ENCODE assay signal across 18 cellular contexts in genomic region chr10:69730251-69731156, GRCh38.
DNase-seq lines count a peak whose midpoint lies in the region; FAIRE-seq and TF ChIP-seq lines count a peak whose summit lies in the region.
"Had no signal": no experiment of that assay in that cellular context is flagged by ENCODE, and none has a peak within 500 bp of the region (broad histone marks: within the 10 kb centered on the region; RNA-seq: fewer than 3 reads in every experiment).

No MANE protein-coding gene starts in this region.

- intact Hi-C loops in sigmoid colon (cut with DNase I) = no loop called here
- intact Hi-C loops in kidney (cut with DNase I) = no loop called here

- H3K9me3 ChIP-seq in HEK293 (ENCODE audit: control insufficient read depth, insufficient read depth, low read depth, low read length) = no peaks in the 10 kb centered on the region
- H3K9me3 ChIP-seq in right atrium auricular region = no peaks in the 10 kb centered on the region
- no peaks in the 10 kb centered on the region for H3K9me3 ChIP-seq in sigmoid colon
- H3K9me3 ChIP-seq in kidney (ENCODE audit: control insufficient read depth in 1 of 2, low read length in 2 of 2) = no peaks in the 10 kb centered on the region
- H3K9me3 ChIP-seq: uterus had no signal

- H3K27me3 ChIP-seq in right atrium auricular region (no peaks in the 10 kb centered on the region), sigmoid colon (no peaks in the 10 kb centered on the region)
- H3K27me3 ChIP-seq: brain microvascular endothelial cell, uterus had no signal

- DNase-seq in coronary artery (ENCODE audit: low spot score) (peak; percentile 70), right atrium auricular region (ENCODE audit: low spot score) (no peak), sigmoid colon (peak; percentile 57), kidney (no peak), NCI-H345 (lab: John Stamatoyannopoulos, UW) (no peak), DMS 273 (lab: John Stamatoyannopoulos, UW; ENCODE audit: unreplicated experiment) (no peak), NCI-H2171 (lab: John Stamatoyannopoulos, UW) (no peak)
- DNase-seq: activated CD4-positive, alpha-beta T cell treated with anti-CD3 and anti-CD28 coated beads, Interleukin-2, amount 50 U/mL, for 1 hour; activated gamma-delta T cell; erythroblast; KG1; NCI-H524; stimulated activated CD4-positive, alpha-beta T cell treated with anti-CD3 and anti-CD28 coated beads, Interleukin-2, amount 100 ng/mL, for 48 hours; uterus had no signal

- POLR2A ChIA-PET in HEK293 (lab: Yijun Ruan, JAX) = no interaction called here

- no peak for TF ChIP-seq POLR2A in sigmoid colon (IDR thresholded peaks at IDR 0.05)

- no peaks in the 10 kb centered on the region for H3K4me1 ChIP-seq in HEK293 (ENCODE audit: control insufficient read depth, insufficient read depth, low read length)
- peaks cover 0 to 84% of the 10 kb centered on the region in 2 donors for H3K4me1 ChIP-seq in right atrium auricular region
- H3K4me1 ChIP-seq in sigmoid colon = no peaks in the 10 kb centered on the region
- H3K4me1 ChIP-seq in kidney (ENCODE audit: control insufficient read depth in 1 of 2, insufficient read depth in 1 of 2, low read depth in 1 of 2, low read length in 2 of 2) = no peaks in the 10 kb centered on the region
- H3K4me1 ChIP-seq: uterus had no signal

- CTCF ChIA-PET in HEK293 (lab: Yijun Ruan, JAX) = interaction anchor here (0.5 to 5.6 kb wide), 6 partner anchors 13 to 726 kb away, joined by 3 to 46 read pairs (median 4); no protein-coding TSS in a partner anchor

- WGBS in sigmoid colon, 2 donors = 78 to 79% methylated on average over 16 of the region's 16 CpGs

- H3K9ac ChIP-seq in kidney (ENCODE audit: low read length in 2 of 2) = no peak overlapping the region

- TF ChIP-seq EP300 in sigmoid colon (IDR thresholded peaks at IDR 0.05) = no peak

- no peak for FAIRE-seq in kidney (lab: Jason Lieb, UNC)
- FAIRE-seq: GM12892, RCC 7860 had no signal

- TF ChIP-seq CTCF in HEK293 (tag by site-specific recombination; IDR thresholded peaks at IDR 0.05) = no peak
- TF ChIP-seq CTCF in coronary artery (IDR thresholded peaks at IDR 0.05) = no peak
- TF ChIP-seq CTCF in right atrium auricular region (IDR thresholded peaks at IDR 0.05) = no peak
- TF ChIP-seq CTCF in sigmoid colon (IDR thresholded peaks at IDR 0.05) = no peak
- no peak for TF ChIP-seq CTCF in kidney (IDR thresholded peaks at IDR 0.05; ENCODE audit: borderline replicate concordance, extremely low read depth, insufficient read depth)

- H3K27ac ChIP-seq in HEK293 (ENCODE audit: extremely low read depth, low read depth, low read length) (no peak overlapping the region), coronary artery (peak overlapping the region; percentile 82 to 92), right atrium auricular region (peak overlapping the region; percentile 83 to 85), sigmoid colon (no peak overlapping the region), kidney (ENCODE audit: low read depth in 2 of 2, low read length in 2 of 2) (no peak overlapping the region)
- H3K27ac ChIP-seq: uterus had no signal

- no peaks in the 10 kb centered on the region for H3K36me3 ChIP-seq in HEK293 (ENCODE audit: control insufficient read depth in 2 of 2, insufficient read depth in 1 of 2, low read length in 2 of 2)
- no peaks in the 10 kb centered on the region for H3K36me3 ChIP-seq in right atrium auricular region
- H3K36me3 ChIP-seq in sigmoid colon = no peaks in the 10 kb centered on the region
- H3K36me3 ChIP-seq in kidney (ENCODE audit: control insufficient read depth in 1 of 2, insufficient read depth in 2 of 2, low read length in 2 of 2) = no peaks in the 10 kb centered on the region
- H3K36me3 ChIP-seq: brain microvascular endothelial cell, uterus had no signal

- H3K4me3 ChIP-seq in HEK293 (ENCODE audit: low read depth, low read length) = no peak overlapping the region
- H3K4me3 ChIP-seq in coronary artery = no peak overlapping the region
- no peak overlapping the region for H3K4me3 ChIP-seq in right atrium auricular region
- H3K4me3 ChIP-seq in sigmoid colon = no peak overlapping the region
- no peak overlapping the region for H3K4me3 ChIP-seq in kidney (ENCODE audit: low read length in 2 of 2)
- H3K4me3 ChIP-seq: uterus had no signal

TF ChIP-seq in HEK293, 187 proteins besides CTCF, POLR2A, EP300 and RAD21:
- TF ChIP-seq SCRT2 (tag by site-specific recombination; IDR thresholded peaks at IDR 0.05) (peak; percentile 69), ZNF529 (tag by site-specific recombination; IDR thresholded peaks at IDR 0.05; ENCODE audit: insufficient replicate concordance) (no peak), KLF16 (tag by site-specific recombination; IDR thresholded peaks at IDR 0.05) (no peak), GFI1B (tag by site-specific recombination; IDR thresholded peaks at IDR 0.05) (no peak), ZNF155 (tag by site-specific recombination; IDR thresholded peaks at IDR 0.05) (no peak), REPIN1 (tag by site-specific recombination; IDR thresholded peaks at IDR 0.05; ENCODE audit: low read depth) (no peak), ZSCAN18 (tag by site-specific recombination; IDR thresholded peaks at IDR 0.05) (no peak), ZNF664 (tag by site-specific recombination; IDR thresholded peaks at IDR 0.05) (peak; percentile 90), ZSCAN23 (tag by site-specific recombination; IDR thresholded peaks at IDR 0.05) (no peak)

Comparison
In these comparisons a context has a peak if more than half of its experiments do, and no peak if none do; other contexts are left out.
1. H3K27ac ChIP-seq: peak in coronary artery (2 of 2) and right atrium auricular region (2 of 2); none in HEK293 (single experiment), sigmoid colon (0 of 4) and kidney (0 of 2).
2. DNase-seq: peak in coronary artery (single experiment) and sigmoid colon (single experiment); none in right atrium auricular region (single experiment), kidney (single experiment), NCI-H345 (single experiment), DMS 273 (single experiment) and NCI-H2171 (single experiment).